Comparison of ENCODE assay signal across 12 cellular contexts in genomic region chr11:62125881-62126280, GRCh38. TPM values are rescaled to one million over a fixed set of nuclear protein-coding genes. Genes with fewer than 3 reads are reported as not detected.
A peak's percentile ranks its signal among the peaks of the same experiment; 100 is the strongest.
DNase-seq lines count a peak whose midpoint lies in the region; ATAC-seq and TF ChIP-seq lines count a peak whose summit lies in the region.
"Had no signal": no experiment of that assay in that cellular context is flagged by ENCODE, and none has a peak within 500 bp of the region (broad histone marks: within the 10 kb centered on the region; RNA-seq: fewer than 3 reads in every experiment).

No MANE protein-coding gene starts in this region.

- H3K27ac Mint-ChIP-seq in activated naive CD8-positive, alpha-beta T cell treated with anti-CD3 and anti-CD28 coated beads for 36 hours, result no peak overlapping the region
- peak overlapping the region; percentile 74 for H3K27ac Mint-ChIP-seq in nephron progenitor cell

- DNase-seq in NCI-H2107 treated with DMSO at 0.1 percent for 48 hours (lab: John Stamatoyannopoulos, UW; ENCODE audit: unreplicated experiment) (peak; percentile 18), NCI-H2107 (lab: John Stamatoyannopoulos, UW) (no peak), nephron progenitor cell (peak; percentile 59), body of pancreas (no peak), occipital lobe (lab: John Stamatoyannopoulos, UW) (no peak)
- DNase-seq in Jurkat, Clone E6-1 (ENCODE audit: low read depth, low spot score), result no peak
- DNase-seq in activated naive CD8-positive, alpha-beta T cell treated with anti-CD3 and anti-CD28 coated beads for 36 hours, result no peak
- DNase-seq: cortex of kidney; kidney; stimulated activated naive CD4-positive, alpha-beta T cell treated with Interleukin-2 at 50 U/mL for 16 hours had no signal

- no peak overlapping the region for H3K27ac ChIP-seq in body of pancreas
- H3K27ac ChIP-seq: 22Rv1 had no signal

- peaks cover 14% of the 10 kb centered on the region for H3K4me1 ChIP-seq in body of pancreas

- no peaks in the 10 kb centered on the region for H3K9me3 ChIP-seq in body of pancreas

- H3K9me3 Mint-ChIP-seq in activated naive CD8-positive, alpha-beta T cell treated with anti-CD3 and anti-CD28 coated beads for 36 hours, result no peaks in the 10 kb centered on the region
- H3K9me3 Mint-ChIP-seq in nephron progenitor cell, result no peaks in the 10 kb centered on the region

- peaks cover 33% of the 10 kb centered on the region for H3K36me3 Mint-ChIP-seq in activated naive CD8-positive, alpha-beta T cell treated with anti-CD3 and anti-CD28 coated beads for 36 hours
- H3K36me3 Mint-ChIP-seq in nephron progenitor cell (ENCODE audit: low read depth), result peaks cover 24% of the 10 kb centered on the region

- peak overlapping the region; percentile 89 for H3K4me3 Mint-ChIP-seq in activated naive CD8-positive, alpha-beta T cell treated with anti-CD3 and anti-CD28 coated beads for 36 hours
- peak overlapping the region; percentile 90 for H3K4me3 Mint-ChIP-seq in nephron progenitor cell

- WGBS in body of pancreas, 2 donors, result 26 to 32% methylated on average over 3 of the region's 3 CpGs

- peaks cover 0 to 12% of the 10 kb centered on the region in 2 donors for H3K36me3 ChIP-seq in body of pancreas (replicated peaks in 1 of 2; ENCODE audit: insufficient read depth in 1 of 2, low read depth in 2 of 2)

- no peak for TF ChIP-seq CTCF in nephron progenitor cell (IDR thresholded peaks at IDR 0.05)
- no peak for TF ChIP-seq CTCF in body of pancreas (IDR thresholded peaks at IDR 0.05)

- ATAC-seq in body of pancreas (no peak), GM21529 (IDR thresholded peaks at IDR 0.05; ENCODE audit: unreplicated experiment) (no peak)

- no peak for TF ChIP-seq POLR2A in body of pancreas (IDR thresholded peaks at IDR 0.05)

- H3K4me3 ChIP-seq in Jurkat, Clone E6-1 (ENCODE audit: low read length), result peak overlapping the region; percentile 99
- no peak overlapping the region for H3K4me3 ChIP-seq in body of pancreas

- H3K27me3 Mint-ChIP-seq in activated naive CD8-positive, alpha-beta T cell treated with anti-CD3 and anti-CD28 coated beads for 36 hours, result peaks cover 3% of the 10 kb centered on the region
- no peaks in the 10 kb centered on the region for H3K27me3 Mint-ChIP-seq in nephron progenitor cell (ENCODE audit: low read depth, poor library complexity)

- no peaks in the 10 kb centered on the region for H3K27me3 ChIP-seq in body of pancreas

- peaks cover 23% of the 10 kb centered on the region for H3K4me1 Mint-ChIP-seq in activated naive CD8-positive, alpha-beta T cell treated with anti-CD3 and anti-CD28 coated beads for 36 hours
- peaks cover 51% of the 10 kb centered on the region for H3K4me1 Mint-ChIP-seq in nephron progenitor cell

- intact Hi-C loops in body of pancreas (cut with DNase I), result no loop called here

RNA-seq across cellular contexts. Expression of gene INCENP, which starts 2.1 kb away (rescaled TPM):
- polyA plus RNA-seq in Jurkat, Clone E6-1 (2012; ENCODE audit: insufficient read depth, insufficient read length), result 97.4 TPM
- total RNA-seq in activated naive CD8-positive, alpha-beta T cell treated with anti-CD3 and anti-CD28 coated beads for 36 hours, result 100 to 1,000 TPM; 105 to 107 TPM
- 1 to 10 TPM; 5.4 to 7.9 TPM for total RNA-seq in body of pancreas
- 25.1 TPM for total RNA-seq in occipital lobe

Comparison
In these comparisons a context has a peak if more than half of its experiments do, and no peak if none do; other contexts are left out.
1. DNase-seq: peak in NCI-H2107 treated with DMSO at 0.1 percent for 48 hours (single experiment) and nephron progenitor cell (single experiment); none in NCI-H2107 (single experiment), Jurkat, Clone E6-1 (single experiment), activated naive CD8-positive, alpha-beta T cell treated with anti-CD3 and anti-CD28 coated beads for 36 hours (single experiment), body of pancreas (0 of 4) and occipital lobe (single experiment).